In the genomic region with DNA sequence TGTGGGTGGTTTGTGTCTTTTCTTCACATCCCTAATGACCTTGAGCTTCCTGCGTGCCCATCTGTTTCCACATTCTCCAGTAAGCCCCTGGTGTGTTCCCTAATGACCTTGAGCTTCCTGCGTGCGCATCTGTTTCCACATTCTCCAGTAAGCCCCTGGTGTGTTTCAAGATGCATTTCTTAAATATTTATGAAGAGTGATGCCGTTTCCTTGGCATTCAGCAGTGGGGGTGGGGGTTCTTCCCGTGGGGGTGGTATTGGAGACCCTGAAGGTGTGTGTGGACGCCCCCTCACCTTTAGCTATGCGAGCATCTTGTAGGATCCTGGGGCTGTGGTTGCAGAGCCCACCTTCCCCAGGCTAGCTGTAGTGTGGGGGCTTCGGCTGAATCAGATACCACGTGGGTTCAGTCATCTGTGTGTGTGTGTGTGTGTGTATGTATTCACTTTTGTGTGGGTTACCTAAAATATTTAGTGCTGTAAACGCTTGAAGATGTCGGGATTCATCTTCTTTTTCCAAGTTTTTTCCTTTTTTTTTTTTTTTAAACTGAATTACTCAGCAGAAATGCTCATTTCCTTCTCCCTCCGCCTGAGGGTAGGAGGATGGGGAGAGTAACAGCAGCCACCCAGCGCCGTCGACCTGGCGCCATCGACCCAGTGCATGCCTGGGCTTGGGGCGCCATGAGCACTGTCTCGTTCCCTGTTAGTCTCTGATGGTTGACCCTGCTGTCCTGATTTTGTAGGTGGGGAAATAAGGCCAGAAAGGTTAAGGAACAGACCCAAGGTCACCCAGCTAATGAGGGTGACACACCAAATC, we compare ENCODE assay signal across 15 cellular contexts. TPM values are rescaled to one million over a fixed set of nuclear protein-coding genes. Genes with fewer than 3 reads are reported as not detected.
A peak's percentile ranks its signal among the peaks of the same experiment; 100 is the strongest.
DNase-seq lines count a peak whose midpoint lies in the region; ATAC-seq and TF ChIP-seq lines count a peak whose summit lies in the region.
"Had no signal": no experiment of that assay in that cellular context is flagged by ENCODE, and none has a peak within 500 bp of the region (broad histone marks: within the 10 kb centered on the region; RNA-seq: fewer than 3 reads in every experiment).

No MANE protein-coding gene starts in this region.

- H2AK9ac ChIP-seq in IMR-90 (replicated peaks; ENCODE audit: low read depth, low read length, poor library complexity) = no peak overlapping the region

- POLR2A ChIA-PET in AG04450 (lab: Yijun Ruan, JAX) (interaction anchor here (0.7 kb wide), 5 partner anchors 34 to 1397 kb away, joined by 3 to 6 read pairs (median 4); no protein-coding TSS in a partner anchor), IMR-90 (lab: Charles Lee; ENCODE audit: unreplicated experiment) (interaction anchor here (0.7 kb wide), 2 partner anchors 24 to 58 kb away, joined by 3 to 20 read pairs; no protein-coding TSS in a partner anchor)

- peak overlapping the region; percentile 59 for H3K4me2 ChIP-seq in IMR-90 (ENCODE audit: low read depth, low read length)
- peak overlapping the region; percentile 73 for H3K4me2 ChIP-seq in neural cell (ENCODE audit: low read length)

- H3K27ac ChIP-seq in AG04450 (ENCODE audit: low read depth, low read length) (peak overlapping the region; percentile 77), IMR-90 (ENCODE audit: insufficient read depth, low read length) (peak overlapping the region; percentile 89), colonic mucosa (peak overlapping the region; percentile 4), neural cell (ENCODE audit: low read length) (peak overlapping the region; percentile 90), right cardiac atrium (ENCODE audit: low read length) (no peak overlapping the region)
- H3K27ac ChIP-seq: esophagus squamous epithelium, uterus had no signal

- H2BK20ac ChIP-seq in IMR-90 (ENCODE audit: low read depth, low read length) = peak overlapping the region; percentile 89

- no peaks in the 10 kb centered on the region for H3K36me3 ChIP-seq in IMR-90 (ENCODE audit: control insufficient read depth, insufficient read depth, low read length)
- H3K36me3 ChIP-seq in colonic mucosa = no peaks in the 10 kb centered on the region
- peaks cover 64% of the 10 kb centered on the region for H3K36me3 ChIP-seq in neural cell (ENCODE audit: insufficient read depth, low read length)
- H3K36me3 ChIP-seq: uterus had no signal

- no TSS peak for BruUV-seq in IMR-90 (replicated peaks; lab: Mats Ljungman, UMichigan)

- H4K8ac ChIP-seq in IMR-90 (ENCODE audit: low read depth in 2 of 2, low read length in 2 of 2) = peak overlapping the region; percentile 52 to 75

- in situ Hi-C loops in IMR-90 (cut with MboI; ENCODE audit: low sequenced_read_pairs) = no loop called here

- no peak for TF ChIP-seq RAD21 in IMR-90 (IDR thresholded peaks at IDR 0.05; ENCODE audit: low read length)
- no peak for TF ChIP-seq RAD21 in neural cell (conservative IDR thresholded peaks at IDR 0.05)

- peaks cover 19% of the 10 kb centered on the region for H3F3A ChIP-seq in neural cell (ENCODE audit: insufficient read depth, low read length, poor library complexity, severe bottlenecking)

- H4K91ac ChIP-seq in IMR-90 (ENCODE audit: insufficient read depth, low read depth, low read length) = peak overlapping the region; percentile 77

- dilution Hi-C loops in IMR-90 (cut with HindIII; ENCODE audit: low sequenced_read_pairs, unreplicated experiment) = no loop called here

- peak overlapping the region; percentile 92 for H3K4ac ChIP-seq in IMR-90 (ENCODE audit: low read depth, low read length)

- peak overlapping the region; percentile 68 for H2AFZ ChIP-seq in IMR-90 (replicated peaks; ENCODE audit: low read length, poor library complexity)
- no peak overlapping the region for H2AFZ ChIP-seq in neural cell (ENCODE audit: low read depth, low read length)

- H4K5ac ChIP-seq in IMR-90 (ENCODE audit: low read depth, low read length) = peak overlapping the region; percentile 49; the same call in 1 of the 2 replicates

- H3K4me1 ChIP-seq in IMR-90 (ENCODE audit: control insufficient read depth, insufficient read depth, low read length) (peaks cover 29% of the 10 kb centered on the region), colonic mucosa (no peaks in the 10 kb centered on the region), right cardiac atrium (ENCODE audit: control insufficient read depth, insufficient read depth, low read length) (no peaks in the 10 kb centered on the region)
- H3K4me1 ChIP-seq: uterus had no signal

- no peak for TF ChIP-seq CTCF in AG04450 (IDR thresholded peaks at IDR 0.05; ENCODE audit: low read depth, low read length)
- no peak for TF ChIP-seq CTCF in IMR-90 (conservative IDR thresholded peaks at IDR 0.05; ENCODE audit: low read depth, low read length)
- no peak for TF ChIP-seq CTCF in colonic mucosa (IDR thresholded peaks at IDR 0.05)
- TF ChIP-seq CTCF in neural cell (IDR thresholded peaks at IDR 0.05; ENCODE audit: poor library complexity, severe bottlenecking) = no peak

- peaks cover 59% of the 10 kb centered on the region for H3K79me2 ChIP-seq in neural cell (replicated peaks; ENCODE audit: insufficient read depth, low read length)

- H2AK5ac ChIP-seq in IMR-90 (ENCODE audit: low read depth, low read length) = peak overlapping the region; percentile 92

- no peaks in the 10 kb centered on the region for H3K9me2 ChIP-seq in neural cell (ENCODE audit: insufficient read depth, low read length)

- H3K27me3 ChIP-seq in AG04450 (ENCODE audit: control insufficient read depth, insufficient read depth, low read length) (peaks cover 42% of the 10 kb centered on the region), IMR-90 (ENCODE audit: control insufficient read depth, insufficient read depth, low read length) (peaks cover 26% of the 10 kb centered on the region), colonic mucosa (no peaks in the 10 kb centered on the region), neural cell (ENCODE audit: insufficient read depth, low read depth, low read length) (no peaks in the 10 kb centered on the region), right cardiac atrium (ENCODE audit: control insufficient read depth, insufficient read depth) (no peaks in the 10 kb centered on the region)
- H3K27me3 ChIP-seq: uterus had no signal

- TF ChIP-seq POLR2A in IMR-90 (IDR thresholded peaks at IDR 0.05; ENCODE audit: low read depth, low read length) = no peak

- peak overlapping the region; percentile 61 for H2BK5ac ChIP-seq in IMR-90 (ENCODE audit: low read depth, low read length, poor library complexity, severe bottlenecking)

- CTCF ChIA-PET in AG04450 (lab: Charles Lee) (interaction anchor here (0.7 to 2.2 kb wide), 2 partner anchors 24 to 34 kb away, joined by 6 to 8 read pairs; no protein-coding TSS in a partner anchor), IMR-90 (lab: Yijun Ruan, JAX) (interaction anchor here (0.8 kb wide), 1 partner anchor 84 kb away, joined by 3 read pairs; no protein-coding TSS in a partner anchor)

- no peaks in the 10 kb centered on the region for H4K20me1 ChIP-seq in IMR-90 (ENCODE audit: insufficient read depth, low read length)
- H4K20me1 ChIP-seq in neural cell (ENCODE audit: insufficient read depth) = peaks cover 10% of the 10 kb centered on the region

- H3K18ac ChIP-seq in IMR-90 (ENCODE audit: low read depth, low read length) = peak overlapping the region; percentile 69

- H3K9me3 ChIP-seq in AG04450 (ENCODE audit: control insufficient read depth, insufficient read depth, low read length) (peaks cover 4% of the 10 kb centered on the region), IMR-90 (ENCODE audit: control insufficient read depth, insufficient read depth, low read length) (no peaks in the 10 kb centered on the region), colonic mucosa (no peaks in the 10 kb centered on the region), neural cell (ENCODE audit: low read length) (peaks cover 5% of the 10 kb centered on the region), right cardiac atrium (ENCODE audit: control insufficient read depth, low read length) (no peaks in the 10 kb centered on the region)
- H3K9me3 ChIP-seq: esophagus squamous epithelium, uterus had no signal

- H3K9ac ChIP-seq in IMR-90 (ENCODE audit: low read depth, low read length) (no peak overlapping the region), colonic mucosa (ENCODE audit: low read depth in 2 of 2, low read length in 2 of 2) (no peak overlapping the region), neural cell (ENCODE audit: low read length) (peak overlapping the region; percentile 66)

- ATAC-seq in IMR-90 (ENCODE audit: low read depth) = peak; percentile 51
- no peak for ATAC-seq in right cardiac atrium
- no peak for ATAC-seq in Right ventricle myocardium inferior
- ATAC-seq in HG02885 (IDR thresholded peaks at IDR 0.05; ENCODE audit: poor library complexity, unreplicated experiment) = no peak

- H2BK15ac ChIP-seq in IMR-90 (ENCODE audit: low read depth, low read length) = peak overlapping the region; percentile 82; the same call in 1 of the 3 replicates

- DNase-seq in AG04450 (ENCODE audit: low read depth, low spot score) (peak; percentile 46), IMR-90 (peak; percentile 42), colonic mucosa (no peak), NCI-H226 (no peak), right cardiac atrium (no peak), Right ventricle myocardium inferior (ENCODE audit: missing footprints) (no peak)
- DNase-seq: activated CD4-positive, alpha-beta T cell treated with anti-CD3 and anti-CD28 coated beads, Interleukin-2, amount 10 ng/mL, durations not matched to agents 24 days and 14 days; activated naive CD4-positive, alpha-beta T cell treated with anti-CD3 and anti-CD28 coated beads, Interleukin-2, amount 10 ng/mL, durations not matched to agents 7 days and 5 days; esophagus squamous epithelium; natural killer cell; NCI-H526; uterus had no signal

- H3K23ac ChIP-seq in IMR-90 (ENCODE audit: low read depth, low read length) = peak overlapping the region; percentile 80; the same call in 1 of the 2 replicates

- H3K4me3 ChIP-seq in AG04450 (ENCODE audit: low read depth, low read length) = no peak overlapping the region; the same call in 1 of the 2 replicates
- H3K4me3 ChIP-seq in IMR-90 (ENCODE audit: insufficient read depth, low read depth, low read length) = no peak overlapping the region
- H3K4me3 ChIP-seq in colonic mucosa = no peak overlapping the region
- peak overlapping the region; percentile 61 for H3K4me3 ChIP-seq in neural cell (ENCODE audit: low read length)
- H3K4me3 ChIP-seq in right cardiac atrium (ENCODE audit: low read length) = no peak overlapping the region
- H3K4me3 ChIP-seq: esophagus squamous epithelium, lung, uterus had no signal

- WGBS in IMR-90 (ENCODE audit: extremely low coverage in 2 of 2, insufficient read length in 1 of 2), 2 experiments = no CpG with 5 or more reads among the region's 19 CpGs
- 63% methylated on average over 19 of the region's 19 CpGs for WGBS in right cardiac atrium

- H3K14ac ChIP-seq in IMR-90 (replicated peaks; ENCODE audit: low read depth, low read length) = peak overlapping the region; percentile 73

- no peak overlapping the region for H3K56ac ChIP-seq in IMR-90 (ENCODE audit: extremely low read depth, insufficient read depth, low read length)

- TF ChIP-seq EP300 in neural cell (conservative IDR thresholded peaks at IDR 0.05; ENCODE audit: poor library complexity, severe bottlenecking) = no peak

- H3K9me1 ChIP-seq in IMR-90 (ENCODE audit: insufficient read depth, low read length) = peaks cover 13% of the 10 kb centered on the region

- intact Hi-C loops in IMR-90 (cut with micrococcal nuclease) (loop anchor here (2.0 kb wide), 1 partner anchor 34 kb away; no protein-coding TSS in a partner anchor), colonic mucosa (cut with DNase I) (no loop called here), right cardiac atrium (cut with DNase I) (no loop called here), Right ventricle myocardium inferior (cut with DNase I) (no loop called here)

- no peaks in the 10 kb centered on the region for H3K79me1 ChIP-seq in IMR-90 (ENCODE audit: low read depth in 1 of 2, low read length in 2 of 2)

- peak overlapping the region; percentile 94 for H2BK120ac ChIP-seq in IMR-90 (ENCODE audit: low read depth, low read length)

RNA-seq across cellular contexts. Expression of a gene that starts 9.9 kb away (rescaled TPM):
- polyA plus RNA-seq in AG04450 (2011; rRNA removed) (10.4 and 14.7 TPM in 2 replicates), IMR-90 (2012; rRNA removed) (0.90 and 1.6 TPM in 2 replicates), neural cell (847 and 921 TPM in 2 replicates), right cardiac atrium (4.9 TPM)
- 3.0 and 6.6 TPM in 2 replicates for polyA minus RNA-seq in AG04450 (2011; rRNA and poly(A)+ RNA removed)
- total RNA-seq in IMR-90 (2012; rRNA removed) (0.56 and 0.72 TPM in 2 replicates), colonic mucosa (1 to 10 TPM; 2.4 to 5.9 TPM), right cardiac atrium (10 to 100 TPM in 1 of 4 donors, 1 to 10 TPM in 3; 6.2 to 16.2 (median 7.5) TPM), Right ventricle myocardium inferior (8.9 TPM)
- 0.76 and 1.1 TPM in 2 replicates for polyA plus RNA-seq in IMR-90 (2012; cell fraction: cytosol; rRNA removed)
- polyA plus RNA-seq in IMR-90 (2012; cell fraction: nucleus; rRNA removed; ENCODE audit: low replicate concordance) = 0.25 and 0.38 TPM in 2 replicates
- polyA minus RNA-seq in neural cell = 536 and 549 TPM in 2 replicates

Comparison
In these comparisons a context has a peak if more than half of its experiments do, and no peak if none do; other contexts are left out.
1. DNase-seq: peak in AG04450 (single experiment) and IMR-90 (single experiment); none in colonic mucosa (single experiment), NCI-H226 (single experiment), right cardiac atrium (0 of 3) and Right ventricle myocardium inferior (single experiment).